ENCODE assay signal across 8 cellular contexts in the genomic region with DNA sequence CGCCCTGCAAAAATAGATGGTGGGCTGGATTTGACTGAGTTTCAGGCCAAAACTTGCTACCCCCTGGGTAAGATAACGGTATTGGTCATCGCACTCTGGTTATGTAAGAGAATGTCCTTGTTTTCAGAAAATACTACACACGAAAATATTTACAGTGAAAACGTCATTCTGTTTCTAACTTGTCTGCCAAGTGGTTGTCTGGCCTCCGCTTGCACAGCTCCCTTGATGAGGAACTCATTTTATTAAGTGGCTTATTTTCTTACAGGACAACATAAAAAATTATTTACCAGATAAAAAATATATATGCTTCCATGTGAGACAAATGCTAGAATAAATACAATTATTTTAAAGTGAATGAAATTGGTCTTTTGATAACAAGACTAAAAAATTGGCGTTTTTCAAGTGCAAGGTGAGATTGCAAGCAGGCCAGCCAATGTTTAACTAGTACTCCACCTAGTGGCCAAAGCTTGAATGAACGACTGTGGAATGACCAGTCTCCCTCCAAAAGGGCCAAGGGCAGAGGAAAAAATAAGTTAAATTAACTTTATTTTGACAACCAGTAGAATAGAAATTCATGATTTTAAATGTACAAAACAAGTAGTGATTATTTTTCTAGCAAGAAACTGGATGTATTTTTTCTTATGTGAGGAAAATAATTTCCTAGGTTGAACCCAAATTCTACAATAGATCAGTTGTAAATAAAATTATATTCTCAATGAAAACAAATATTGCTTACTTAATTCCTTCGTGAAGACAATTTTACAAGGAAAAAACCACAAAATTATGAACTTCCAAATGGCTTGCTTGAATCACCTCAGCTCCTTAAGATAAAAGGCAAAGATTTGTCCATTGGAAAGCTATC.
DNase-seq lines count a peak whose midpoint lies in the region; ATAC-seq and TF ChIP-seq lines count a peak whose summit lies in the region.

No MANE protein-coding gene starts in this region.

- H3K4me3 ChIP-seq in KMS-11 (IDR thresholded peaks at IDR 0.05; ENCODE audit: insufficient read depth, low read depth, low read length) (no peak overlapping the region), SU-DHL-6 (ENCODE audit: insufficient read depth, low read length, poor library complexity, severe bottlenecking) (no peak overlapping the region), choroid plexus epithelial cell (ENCODE audit: low read depth, low read length) (no peak overlapping the region)

- peak; percentile 59 for ATAC-seq in GM19328 (IDR thresholded peaks at IDR 0.05; ENCODE audit: unreplicated experiment)
- peak; percentile 94 for ATAC-seq in left lobe of liver
- no peak for ATAC-seq in HG02970 (IDR thresholded peaks at IDR 0.05; ENCODE audit: low FRiP score, unreplicated experiment)

- H3K4me1 ChIP-seq in KMS-11 (ENCODE audit: low read depth, poor library complexity, severe bottlenecking) = no peaks in the 10 kb centered on the region

- H3F3A ChIP-seq in SU-DHL-6 (ENCODE audit: insufficient read depth) = no peaks in the 10 kb centered on the region

- DNase-seq in DMS53 (lab: John Stamatoyannopoulos, UW) (peak; percentile 75), choroid plexus epithelial cell (ENCODE audit: low read depth) (peak; percentile 77), left lobe of liver (ENCODE audit: low spot score) (no peak)
- peak; percentile 5 for DNase-seq in stimulated activated CD8-positive, alpha-beta memory T cell treated with anti-CD3 and anti-CD28 coated beads, Interleukin-7, amount 100 ng/mL, for 24 hours (ENCODE audit: low read depth)

- TF ChIP-seq CTCF in KMS-11 (conservative IDR thresholded peaks at IDR 0.05; ENCODE audit: low read depth, low read length) = peak; percentile 85
- TF ChIP-seq CTCF in SU-DHL-6 (IDR thresholded peaks at IDR 0.05; ENCODE audit: insufficient read depth, low read length, poor library complexity, severe bottlenecking) = peak; percentile 68
- peak; percentile 94 for TF ChIP-seq CTCF in choroid plexus epithelial cell (conservative IDR thresholded peaks at IDR 0.05; ENCODE audit: low read depth, low read length)

- H4K20me1 ChIP-seq in KMS-11 (ENCODE audit: insufficient read depth) (no peaks in the 10 kb centered on the region), SU-DHL-6 (ENCODE audit: low read depth, low read length) (no peaks in the 10 kb centered on the region)

- no peak overlapping the region for H3K9ac ChIP-seq in KMS-11
- H3K9ac ChIP-seq in SU-DHL-6 (ENCODE audit: low read length) = no peak overlapping the region

- no peaks in the 10 kb centered on the region for H3K9me2 ChIP-seq in SU-DHL-6 (replicated peaks; ENCODE audit: insufficient read depth, low read length)

- H3K79me2 ChIP-seq in KMS-11 (ENCODE audit: insufficient read depth, low read depth) (no peaks in the 10 kb centered on the region), SU-DHL-6 (ENCODE audit: insufficient read depth, low read length) (no peaks in the 10 kb centered on the region)

- H3K9me3 ChIP-seq in SU-DHL-6 (ENCODE audit: insufficient read depth, low read length) = no peaks in the 10 kb centered on the region

- H3K27me3 ChIP-seq in KMS-11 (ENCODE audit: insufficient read depth, low read depth) (no peaks in the 10 kb centered on the region), SU-DHL-6 (ENCODE audit: low read length) (no peaks in the 10 kb centered on the region)

- H2AFZ ChIP-seq in KMS-11 (ENCODE audit: low read depth) = no peak overlapping the region
- H2AFZ ChIP-seq in SU-DHL-6 (ENCODE audit: low read depth, low read length, severe bottlenecking) = no peak overlapping the region

- H3K36me3 ChIP-seq in KMS-11 (ENCODE audit: insufficient read depth) = no peaks in the 10 kb centered on the region
- H3K36me3 ChIP-seq in SU-DHL-6 (ENCODE audit: low read length) = no peaks in the 10 kb centered on the region

- H3K27ac ChIP-seq in KMS-11 (no peak overlapping the region), SU-DHL-6 (ENCODE audit: low read depth, low read length) (no peak overlapping the region)

- H3K4me2 ChIP-seq in KMS-11 (no peak overlapping the region), SU-DHL-6 (ENCODE audit: low read depth, low read length, poor library complexity, severe bottlenecking) (no peak overlapping the region)
